ENCODE assay signal across 16 cellular contexts in genomic region chr20:11792229-11792953, GRCh38.
DNase-seq lines count a peak whose midpoint lies in the region.
"Had no signal": no experiment of that assay in that cellular context is flagged by ENCODE, and none has a peak within 500 bp of the region (broad histone marks: within the 10 kb centered on the region; RNA-seq: fewer than 3 reads in every experiment).

No MANE protein-coding gene starts in this region.

- no peaks in the 10 kb centered on the region for H3K27me3 ChIP-seq in MG63
- H3K27me3 ChIP-seq: BLaER1, cardiac muscle cell, heart left ventricle, spleen had no signal

- DNase-seq in NCI-H2081 (lab: John Stamatoyannopoulos, UW) = peak; percentile 4 to 38
- no peak for DNase-seq in NCI-H2081 treated with DMSO at 0.1 percent for 48 hours (lab: John Stamatoyannopoulos, UW)
- DNase-seq in RPMI7951 (ENCODE audit: low read depth) = peak; percentile 43
- DNase-seq in inferior parietal cortex (ENCODE audit: extremely low spot score) = peak; percentile 15
- no peak for DNase-seq in NCI-H446 treated with DMSO at 0.1 percent for 48 hours (lab: John Stamatoyannopoulos, UW)
- DNase-seq in NK-92 (lab: John Stamatoyannopoulos, UW; ENCODE audit: unreplicated experiment) = no peak
- DNase-seq in MG63 = no peak
- DNase-seq: activated CD4-positive, alpha-beta T cell treated with anti-CD3 and anti-CD28 coated beads for 1 hour; DMS153; heart left ventricle; natural killer cell; NCI-H2029 treated with DMSO at 0.1 percent for 48 hours; spleen had no signal

- peak overlapping the region; percentile 71 for H3K27ac ChIP-seq in temporal lobe (ENCODE audit: low read depth, low read length)
- H3K27ac ChIP-seq: BLaER1, cardiac muscle cell, heart left ventricle, spleen had no signal

- no peak overlapping the region for H3K4me3 ChIP-seq in MG63
- H3K4me3 ChIP-seq: BLaER1, cardiac muscle cell, heart left ventricle, spleen had no signal

- no peaks in the 10 kb centered on the region for H3K9me3 ChIP-seq in MG63
- H3K9me3 ChIP-seq: BLaER1, heart left ventricle, spleen had no signal

- no peaks in the 10 kb centered on the region for H3K36me3 ChIP-seq in MG63
- H3K36me3 ChIP-seq: BLaER1, cardiac muscle cell, heart left ventricle, spleen had no signal

Comparison
In these comparisons a context has a peak if more than half of its experiments do, and no peak if none do; other contexts are left out.
1. DNase-seq: peak in NCI-H2081 (2 of 2), RPMI7951 (single experiment) and inferior parietal cortex (single experiment); none in NCI-H2081 treated with DMSO at 0.1 percent for 48 hours (single experiment), NCI-H446 treated with DMSO at 0.1 percent for 48 hours (single experiment), NK-92 (single experiment) and MG63 (single experiment).